Comparison of ENCODE assay signal across 34 cellular contexts in the genomic region with DNA sequence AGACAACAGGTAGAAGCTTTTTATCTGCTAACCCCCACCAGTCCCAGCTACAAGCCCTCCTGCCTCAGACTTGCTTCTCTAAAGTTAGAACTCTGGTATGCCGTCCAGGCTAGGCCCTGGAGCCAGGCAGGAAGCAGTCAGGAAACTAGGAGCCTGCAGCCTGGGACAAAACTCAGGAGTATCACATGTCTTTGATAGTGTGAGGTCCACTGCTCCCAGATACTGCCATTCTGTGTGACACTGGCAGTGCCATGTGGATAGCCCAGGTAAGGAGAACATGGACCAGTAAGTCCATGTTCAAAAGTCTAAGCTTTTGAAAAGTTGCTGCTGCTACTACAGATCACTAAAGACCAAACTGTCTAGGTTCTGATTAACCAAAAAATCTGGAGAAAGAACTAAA. TPM values are rescaled to one million over a fixed set of nuclear protein-coding genes. Genes with fewer than 3 reads are reported as not detected.
"Had no signal": no experiment of that assay in that cellular context is flagged by ENCODE, and none has a peak within 500 bp of the region (broad histone marks: within the 10 kb centered on the region; RNA-seq: fewer than 3 reads in every experiment).

No MANE protein-coding gene starts in this region.

- DNase-seq: activated CD4-positive, alpha-beta memory T cell treated with anti-CD3 and anti-CD28 coated beads for 36 hours; activated CD4-positive, alpha-beta T cell treated with anti-CD3 and anti-CD28 coated beads for 36 hours; activated CD4-positive, alpha-beta T cell treated with anti-CD3 and anti-CD28 coated beads, Interleukin-2, amount 10 ng/mL, durations not matched to agents 24 days and 14 days; activated CD4-positive, CD25-positive, alpha-beta regulatory T cell; activated CD4-positive, CD25-positive, alpha-beta regulatory T cell treated with anti-CD3 and anti-CD28 coated beads, Interleukin-2, amount 50 U/mL, for 72 hours; activated CD8-positive, alpha-beta memory T cell treated with anti-CD3 and anti-CD28 coated beads, Interleukin-2, amount 10 ng/mL, durations not matched to agents 7 days and 5 days; activated CD8-positive, alpha-beta memory T cell treated with anti-CD3 and anti-CD28 coated beads, Interleukin-2, amount 50 U/mL, for 4 hours; activated CD8-positive, alpha-beta T cell treated with anti-CD3 and anti-CD28 coated beads, Interleukin-2, amount 10 ng/mL, durations not matched to agents 7 days and 5 days; activated effector memory CD4-positive, alpha-beta T cell treated with anti-CD3 and anti-CD28 coated beads, Interleukin-2, amount 50 U/mL, for 16 hours; activated naive CD4-positive, alpha-beta T cell treated with anti-CD3 and anti-CD28 coated beads for 36 hours; activated naive CD8-positive, alpha-beta T cell treated with anti-CD3 and anti-CD28 coated beads for 36 hours; activated naive CD8-positive, alpha-beta T cell treated with anti-CD3 and anti-CD28 coated beads, Interleukin-2, amount 50 U/mL, for 24 hours; activated T-cell treated with anti-CD3 and anti-CD28 coated beads, Interleukin-2, amount 50 U/mL, for 1 hour; activated T-cell treated with anti-CD3 and anti-CD28 coated beads, Interleukin-2, amount 50 U/mL, for 48 hours; adrenal gland; amygdala; aorta; body of pancreas; caudate nucleus; cortex of kidney; dermis blood vessel endothelial cell; effector CD4-positive, alpha-beta T cell; effector memory CD8-positive, alpha-beta T cell; erythroblast; foreskin keratinocyte; gastrocnemius medialis; glutamatergic neuron; heart left ventricle; T-helper 2 cell had no signal

- H3K27me3 ChIP-seq: adrenal gland, body of pancreas, esophagus muscularis mucosa, gastrocnemius medialis had no signal

- H3K9me3 ChIP-seq: adrenal gland, body of pancreas, esophagus muscularis mucosa, gastrocnemius medialis, heart left ventricle had no signal

- H3K36me3 ChIP-seq: adrenal gland, esophagus muscularis mucosa, gastrocnemius medialis, heart left ventricle had no signal

- H3K4me3 ChIP-seq: adrenal gland, body of pancreas, esophagus muscularis mucosa, gastrocnemius medialis, heart left ventricle had no signal

- H3K4me1 ChIP-seq: adrenal gland, body of pancreas, esophagus muscularis mucosa, foreskin keratinocyte, gastrocnemius medialis, heart left ventricle had no signal

- H3K27ac ChIP-seq: adrenal gland, body of pancreas, esophagus muscularis mucosa, foreskin keratinocyte, gastrocnemius medialis, heart left ventricle had no signal

- ATAC-seq: activated CD4-positive, alpha-beta T cell treated with anti-CD3 and anti-CD28 coated beads for 36 hours; activated CD8-positive, alpha-beta memory T cell treated with anti-CD3 and anti-CD28 coated beads, Interleukin-2, amount 10 ng/mL, durations not matched to agents 7 days and 5 days; activated CD8-positive, alpha-beta T cell treated with anti-CD3 and anti-CD28 coated beads, Interleukin-2, amount 10 ng/mL, durations not matched to agents 7 days and 5 days; activated naive CD8-positive, alpha-beta T cell treated with anti-CD3 and anti-CD28 coated beads, Interleukin-2, amount 50 U/mL, for 24 hours; body of pancreas; effector memory CD8-positive, alpha-beta T cell; foreskin keratinocyte; gastrocnemius medialis; heart left ventricle had no signal

RNA-seq across cellular contexts. Expression of gene NPHS2, which starts 45.4 kb away (rescaled TPM):
- total RNA-seq: activated CD4-positive, alpha-beta memory T cell treated with anti-CD3 and anti-CD28 coated beads for 36 hours; activated CD4-positive, alpha-beta T cell treated with anti-CD3 and anti-CD28 coated beads for 36 hours; activated CD4-positive, alpha-beta T cell treated with anti-CD3 and anti-CD28 coated beads, Interleukin-2, amount 10 ng/mL, durations not matched to agents 24 days and 14 days; activated CD8-positive, alpha-beta memory T cell treated with anti-CD3 and anti-CD28 coated beads for 36 hours; activated CD8-positive, alpha-beta memory T cell treated with anti-CD3 and anti-CD28 coated beads, Interleukin-2, amount 10 ng/mL, durations not matched to agents 7 days and 5 days; activated CD8-positive, alpha-beta T cell treated with anti-CD3 and anti-CD28 coated beads, Interleukin-2, amount 10 ng/mL, durations not matched to agents 7 days and 5 days; activated naive CD4-positive, alpha-beta T cell treated with anti-CD3 and anti-CD28 coated beads for 36 hours; activated naive CD8-positive, alpha-beta T cell treated with anti-CD3 and anti-CD28 coated beads for 36 hours; activated T-helper 1 cell treated with anti-CD3 and anti-CD28 coated beads, Interleukin-12 subunit alpha, Interleukin-12 subunit beta, Interleukin-2, Interleukin-4 antibody, amounts not matched to agents 30 ng/mL and 10 ng/mL and 1 ng/mL, durations not matched to agents 14 hours and 24 hours and 36 hours; activated T-helper 2 cell treated with anti-CD3 and anti-CD28 coated beads, Interferon-gamma antibody, Interleukin-2, Interleukin-4, amounts not matched to agents 10 μg/mL and 5 μg/mL and 100 μg/mL, durations not matched to agents 14 hours and 24 hours and 36 hours; adrenal gland; aorta; body of pancreas; chondrocyte; dermis blood vessel endothelial cell; esophagus muscularis mucosa; foreskin keratinocyte; gastrocnemius medialis; heart left ventricle had no signal
